1 cellular context compared by ENCODE assay signal in genomic region chr9:112541690-112542089, GRCh38.
TF ChIP-seq lines count a peak whose summit lies in the region.

No MANE protein-coding gene starts in this region.

TF ChIP-seq in K562, 482 proteins besides CTCF, POLR2A, EP300 and RAD21 (continued from another document):
- no peak for TF ChIP-seq SFPQ (IDR thresholded peaks at IDR 0.05; ENCODE audit: low read depth, low read length)
- TF ChIP-seq ZNF766 (CRISPR knock-in tag; conservative IDR thresholded peaks at IDR 0.05), result no peak
- TF ChIP-seq HDAC3 (IDR thresholded peaks at IDR 0.05; ENCODE audit: borderline replicate concordance, partially characterized antibody), result no peak
- peak; percentile 66 for TF ChIP-seq NFIC (IDR thresholded peaks at IDR 0.05)
- no peak for TF ChIP-seq MEF2D (tag; conservative IDR thresholded peaks at IDR 0.05; ENCODE audit: low read depth)
- TF ChIP-seq MTA2 (IDR thresholded peaks at IDR 0.05; ENCODE audit: low read depth), result no peak
- TF ChIP-seq SMARCA4 (IDR thresholded peaks at IDR 0.05), result peak; percentile 26; the same call in 1 of the 2 replicates
- 0 out of 2 replicates have a peak, but pooled peaks have one; percentile 29 for TF ChIP-seq GATA2 (CRISPR knock-in tag; IDR thresholded peaks at IDR 0.05)
- TF ChIP-seq CTBP1 (IDR thresholded peaks at IDR 0.05; ENCODE audit: borderline replicate concordance), result peak; percentile 18; the same call in 1 of the 2 replicates
- TF ChIP-seq, protein P1, sequence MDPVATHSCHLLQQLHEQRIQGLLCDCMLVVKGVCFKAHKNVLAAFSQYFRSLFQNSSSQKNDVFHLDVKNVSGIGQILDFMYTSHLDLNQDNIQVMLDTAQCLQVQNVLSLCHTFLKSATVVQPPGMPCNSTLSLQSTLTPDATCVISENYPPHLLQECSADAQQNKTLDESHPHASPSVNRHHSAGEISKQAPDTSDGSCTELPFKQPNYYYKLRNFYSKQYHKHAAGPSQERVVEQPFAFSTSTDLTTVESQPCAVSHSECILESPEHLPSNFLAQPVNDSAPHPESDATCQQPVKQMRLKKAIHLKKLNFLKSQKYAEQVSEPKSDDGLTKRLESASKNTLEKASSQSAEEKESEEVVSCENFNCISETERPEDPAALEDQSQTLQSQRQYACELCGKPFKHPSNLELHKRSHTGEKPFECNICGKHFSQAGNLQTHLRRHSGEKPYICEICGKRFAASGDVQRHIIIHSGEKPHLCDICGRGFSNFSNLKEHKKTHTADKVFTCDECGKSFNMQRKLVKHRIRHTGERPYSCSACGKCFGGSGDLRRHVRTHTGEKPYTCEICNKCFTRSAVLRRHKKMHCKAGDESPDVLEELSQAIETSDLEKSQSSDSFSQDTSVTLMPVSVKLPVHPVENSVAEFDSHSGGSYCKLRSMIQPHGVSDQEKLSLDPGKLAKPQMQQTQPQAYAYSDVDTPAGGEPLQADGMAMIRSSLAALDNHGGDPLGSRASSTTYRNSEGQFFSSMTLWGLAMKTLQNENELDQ (CRISPR knock-in tag; IDR thresholded peaks at IDR 0.05; ENCODE audit: borderline replicate concordance), result no peak
- TF ChIP-seq ETV1 (tag; conservative IDR thresholded peaks at IDR 0.05; ENCODE audit: low read depth), result no peak
- no peak for TF ChIP-seq CSDE1 (IDR thresholded peaks at IDR 0.05)
- peak; percentile 10; the same call in 1 of the 2 replicates for TF ChIP-seq CBFA2T3 (IDR thresholded peaks at IDR 0.05)
- TF ChIP-seq, protein P2, sequence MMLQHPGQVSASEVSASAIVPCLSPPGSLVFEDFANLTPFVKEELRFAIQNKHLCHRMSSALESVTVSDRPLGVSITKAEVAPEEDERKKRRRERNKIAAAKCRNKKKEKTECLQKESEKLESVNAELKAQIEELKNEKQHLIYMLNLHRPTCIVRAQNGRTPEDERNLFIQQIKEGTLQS (IDR thresholded peaks at IDR 0.05), result no peak
- TF ChIP-seq, protein P2 (CRISPR knock-in tag; conservative IDR thresholded peaks at IDR 0.05), result no peak
